8 cellular contexts compared by ENCODE assay signal in genomic region chr6:41073203-41073967, GRCh38. TPM values are rescaled to one million over a fixed set of nuclear protein-coding genes. Genes with fewer than 3 reads are reported as not detected.
DNase-seq lines count a peak whose midpoint lies in the region; ATAC-seq, FAIRE-seq and TF ChIP-seq lines count a peak whose summit lies in the region.

No MANE protein-coding gene starts in this region.

- H3K9me3 Mint-ChIP-seq in natural killer cell: no peaks in the 10 kb centered on the region
- H3K9me3 Mint-ChIP-seq in stimulated activated naive B cell treated with anti-CD40 and anti-IgM and Interleukin-4, amounts not matched to agents 10 μg/mL and 1 μg/mL and 100 μg/mL, for 72 hours: no peaks in the 10 kb centered on the region

- H3K27ac Mint-ChIP-seq in natural killer cell: peak overlapping the region; percentile 94 to 98
- peak overlapping the region; percentile 99 for H3K27ac Mint-ChIP-seq in stimulated activated naive B cell treated with anti-CD40 and anti-IgM and Interleukin-4, amounts not matched to agents 10 μg/mL and 1 μg/mL and 100 μg/mL, for 72 hours

- peak; percentile 31 for ATAC-seq in GM21528 (IDR thresholded peaks at IDR 0.05; ENCODE audit: low FRiP score, unreplicated experiment)
- ATAC-seq in natural killer cell: peak; percentile 9 to 12 (median 10)
- peak; percentile 25 to 26 for ATAC-seq in stimulated activated naive B cell treated with anti-CD40 and anti-IgM and Interleukin-4, amounts not matched to agents 10 μg/mL and 1 μg/mL and 100 μg/mL, for 72 hours (replicated peaks)

- no peaks in the 10 kb centered on the region for H3K27me3 Mint-ChIP-seq in natural killer cell (ENCODE audit: low read depth in 2 of 2)
- no peaks in the 10 kb centered on the region for H3K27me3 Mint-ChIP-seq in stimulated activated naive B cell treated with anti-CD40 and anti-IgM and Interleukin-4, amounts not matched to agents 10 μg/mL and 1 μg/mL and 100 μg/mL, for 72 hours

- peaks cover 46 to 51% of the 10 kb centered on the region in 2 donors for H3K4me1 Mint-ChIP-seq in natural killer cell
- H3K4me1 Mint-ChIP-seq in stimulated activated naive B cell treated with anti-CD40 and anti-IgM and Interleukin-4, amounts not matched to agents 10 μg/mL and 1 μg/mL and 100 μg/mL, for 72 hours: peaks cover 27 to 42% of the 10 kb centered on the region in 2 donors

- FAIRE-seq in RCC 7860 (lab: Jason Lieb, UNC): no peak

- no peaks in the 10 kb centered on the region for H3K36me3 Mint-ChIP-seq in natural killer cell
- H3K36me3 Mint-ChIP-seq in stimulated activated naive B cell treated with anti-CD40 and anti-IgM and Interleukin-4, amounts not matched to agents 10 μg/mL and 1 μg/mL and 100 μg/mL, for 72 hours: peaks cover 6 to 15% of the 10 kb centered on the region in 2 donors

- peak; percentile 58 for TF ChIP-seq CTCF in natural killer cell (IDR thresholded peaks at IDR 0.05)

- peak overlapping the region; percentile 92 for H3K4me3 Mint-ChIP-seq in natural killer cell
- H3K4me3 Mint-ChIP-seq in stimulated activated naive B cell treated with anti-CD40 and anti-IgM and Interleukin-4, amounts not matched to agents 10 μg/mL and 1 μg/mL and 100 μg/mL, for 72 hours: peak overlapping the region; percentile 92 to 97

- intact Hi-C loops in natural killer cell (cut with micrococcal nuclease): loop anchor here (2.0 to 5.0 kb wide), 2 partner anchors 259 to 659 kb away; no protein-coding TSS in a partner anchor

- DNase-seq in DMS153 (lab: John Stamatoyannopoulos, UW) (peak; percentile 50), KG1 (lab: John Stamatoyannopoulos, UW) (peak; percentile 45), RCC 7860 (ENCODE audit: low spot score) (peak; percentile 59), fibroblast of gingiva (ENCODE audit: low read depth) (peak; percentile 68), natural killer cell (peak; percentile 73)
- peak; percentile 62 to 70 for DNase-seq in activated T-helper 1 cell treated with anti-CD3 and anti-CD28 coated beads, Interleukin-2, amount 50 U/mL, for 16 hours (ENCODE audit: low read depth in 1 of 2, low spot score in 1 of 2)
- peak; percentile 74 for DNase-seq in stimulated activated naive B cell treated with anti-CD40 and anti-IgM and Interleukin-4, amounts not matched to agents 10 μg/mL and 1 μg/mL and 100 μg/mL, for 72 hours

RNA-seq across cellular contexts. Expression of gene NFYA, which starts 0.6 kb away (rescaled TPM):
- 10 to 100 TPM; 27.5 to 33.1 (median 33.0) TPM for total RNA-seq in natural killer cell

RNA-seq across cellular contexts. Expression of gene OARD1, which starts 1.2 kb away (rescaled TPM):
- 10 to 100 TPM; 30.8 to 36.7 (median 35.5) TPM for total RNA-seq in natural killer cell

RNA-seq across cellular contexts. Expression of gene APOBEC2, which starts 20.4 kb away (rescaled TPM):
- total RNA-seq in natural killer cell: not detected

RNA-seq across cellular contexts. Expression of gene TSPO2, which starts 31.1 kb away (rescaled TPM):
- total RNA-seq in natural killer cell: not detected

RNA-seq across cellular contexts. Expression of gene UNC5CL, which starts 34.4 kb away (rescaled TPM):
- 1 to 10 TPM; 2.1 to 5.3 (median 4.4) TPM for total RNA-seq in natural killer cell

Comparison
In these comparisons a context has a peak if more than half of its experiments do, and no peak if none do; other contexts are left out.
1. Peak in every context shown above with its lines: DNase-seq and ATAC-seq.